Comparison of ENCODE assay signal across 33 cellular contexts in genomic region chr13:111575276-111575675, GRCh38.
"Had no signal": no experiment of that assay in that cellular context is flagged by ENCODE, and none has a peak within 500 bp of the region (broad histone marks: within the 10 kb centered on the region; RNA-seq: fewer than 3 reads in every experiment).

No MANE protein-coding gene starts in this region.

- ATAC-seq: activated CD8-positive, alpha-beta T cell treated with anti-CD3 and anti-CD28 coated beads for 36 hours; activated naive CD4-positive, alpha-beta T cell treated with anti-CD3 and anti-CD28 coated beads, Interleukin-2, amount 50 U/mL, for 72 hours; activated T-cell treated with anti-CD3 and anti-CD28 coated beads, Interleukin-2, amount 50 U/mL, for 4 hours; activated T-cell treated with anti-CD3 and anti-CD28 coated beads, Interleukin-2, amount 50 U/mL, for 72 hours; activated T-helper 17 cell treated with anti-CD3 and anti-CD28 coated beads, Interleukin-2, amount 50 U/mL, for 72 hours; body of pancreas had no signal

- FAIRE-seq: astrocyte, bronchial epithelial cell, TTC549 had no signal

- H3K4me1 ChIP-seq: adrenal gland had no signal

- H3K27ac ChIP-seq: adrenal gland, body of pancreas, cardiac muscle cell, VCaP had no signal

- H3K27me3 ChIP-seq: adrenal gland, body of pancreas, cardiac muscle cell had no signal

- DNase-seq: activated B cell treated with CpG ODN at 0.5 μM for 24 hours; activated CD4-positive, alpha-beta memory T cell treated with anti-CD3 and anti-CD28 coated beads for 36 hours; activated CD4-positive, alpha-beta T cell treated with anti-CD3 and anti-CD28 coated beads for 4 hours; activated CD4-positive, alpha-beta T cell treated with anti-CD3 and anti-CD28 coated beads, Interleukin-2, amount 10 ng/mL, durations not matched to agents 24 days and 14 days; activated CD4-positive, alpha-beta T cell treated with anti-CD3 and anti-CD28 coated beads, Interleukin-2, amount 50 U/mL, for 1 hour; activated CD4-positive, alpha-beta T cell treated with anti-CD3 and anti-CD28 coated beads, Interleukin-2, amount 50 U/mL, for 4 hours; activated CD4-positive, CD25-positive, alpha-beta regulatory T cell treated with anti-CD3 and anti-CD28 coated beads, Interleukin-2, amount 50 U/mL, for 72 hours; activated CD8-positive, alpha-beta memory T cell treated with anti-CD3 and anti-CD28 coated beads, Interleukin-2, amount 50 U/mL, for 4 hours; activated CD8-positive, alpha-beta T cell treated with anti-CD3 and anti-CD28 coated beads for 36 hours; activated effector memory CD4-positive, alpha-beta T cell treated with anti-CD3 and anti-CD28 coated beads, Interleukin-2, amount 50 U/mL, for 16 hours; activated gamma-delta T cell treated with Interleukin-2 at 50 U/mL for 16 hours; activated naive CD4-positive, alpha-beta T cell; activated naive CD4-positive, alpha-beta T cell treated with anti-CD3 and anti-CD28 coated beads for 36 hours; activated naive CD4-positive, alpha-beta T cell treated with anti-CD3 and anti-CD28 coated beads, Interleukin-2, amount 50 U/mL, for 16 hours; activated naive CD8-positive, alpha-beta T cell treated with anti-CD3 and anti-CD28 coated beads for 36 hours; activated T-cell treated with anti-CD3 and anti-CD28 coated beads for 4 hours; activated T-cell treated with anti-CD3 and anti-CD28 coated beads, Interleukin-2, amount 50 U/mL, for 1 hour; activated T-cell treated with anti-CD3 and anti-CD28 coated beads, Interleukin-2, amount 50 U/mL, for 4 hours; activated T-cell treated with anti-CD3 and anti-CD28 coated beads, Interleukin-2, amount 50 U/mL, for 72 hours; adrenal gland; amniotic stem cell; body of pancreas; central memory CD4-positive, alpha-beta T cell; T-helper 1 cell; T-helper 2 cell; T-helper 9 cell had no signal

- H3K36me3 ChIP-seq: adrenal gland, cardiac muscle cell had no signal

- H3K4me3 ChIP-seq: adrenal gland, body of pancreas, cardiac muscle cell had no signal

- H3K9me3 ChIP-seq: adrenal gland had no signal
